Comparison of ENCODE assay signal across 11 cellular contexts in the genomic region with DNA sequence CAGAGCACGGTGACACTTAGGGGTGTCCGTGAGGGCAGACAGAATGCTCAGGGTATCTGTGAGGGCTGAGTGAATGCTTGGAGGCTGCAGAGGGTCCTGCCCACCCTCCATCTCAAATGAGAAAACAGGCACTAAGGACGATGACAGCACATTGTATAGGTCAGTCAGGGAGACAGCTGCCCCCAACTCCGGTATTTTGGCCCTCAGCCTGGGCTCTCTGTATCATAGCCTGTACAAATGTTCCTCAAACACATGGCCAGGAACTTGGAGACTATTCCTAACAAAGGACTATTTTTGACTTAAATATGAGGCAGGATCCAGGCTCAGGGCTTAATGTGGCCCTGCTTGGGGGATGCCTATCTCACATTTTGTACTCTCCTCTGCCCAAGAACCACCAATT.
"Had no signal": no experiment of that assay in that cellular context is flagged by ENCODE, and none has a peak within 500 bp of the region (broad histone marks: within the 10 kb centered on the region; RNA-seq: fewer than 3 reads in every experiment).

No MANE protein-coding gene starts in this region.

- H3K36me3 Mint-ChIP-seq: naive thymus-derived CD4-positive, alpha-beta T cell had no signal

- ATAC-seq: gastrocnemius medialis; left colon; naive thymus-derived CD4-positive, alpha-beta T cell had no signal

- DNase-seq: dorsolateral prefrontal cortex; effector CD8-positive, alpha-beta T cell; gastrocnemius medialis; left colon; mammary epithelial cell; naive thymus-derived CD4-positive, alpha-beta T cell; nephron progenitor cell; posterior cingulate gyrus; stimulated activated CD4-positive, alpha-beta T cell treated with anti-CD3 and anti-CD28 coated beads, Interleukin-12 subunit alpha, Interleukin-12 subunit beta, amount 100 ng/mL, for 4 hours; stimulated activated naive CD4-positive, alpha-beta T cell treated with Interleukin-2 at 50 U/mL for 16 hours; trophoblast cell had no signal

- H3K4me1 Mint-ChIP-seq: naive thymus-derived CD4-positive, alpha-beta T cell had no signal

- H3K27ac Mint-ChIP-seq: naive thymus-derived CD4-positive, alpha-beta T cell had no signal

- H3K9me3 Mint-ChIP-seq: nephron progenitor cell had no signal

- H3K4me3 Mint-ChIP-seq: naive thymus-derived CD4-positive, alpha-beta T cell; nephron progenitor cell had no signal
